Comparison of ENCODE assay signal across 2 cellular contexts in the genomic region with DNA sequence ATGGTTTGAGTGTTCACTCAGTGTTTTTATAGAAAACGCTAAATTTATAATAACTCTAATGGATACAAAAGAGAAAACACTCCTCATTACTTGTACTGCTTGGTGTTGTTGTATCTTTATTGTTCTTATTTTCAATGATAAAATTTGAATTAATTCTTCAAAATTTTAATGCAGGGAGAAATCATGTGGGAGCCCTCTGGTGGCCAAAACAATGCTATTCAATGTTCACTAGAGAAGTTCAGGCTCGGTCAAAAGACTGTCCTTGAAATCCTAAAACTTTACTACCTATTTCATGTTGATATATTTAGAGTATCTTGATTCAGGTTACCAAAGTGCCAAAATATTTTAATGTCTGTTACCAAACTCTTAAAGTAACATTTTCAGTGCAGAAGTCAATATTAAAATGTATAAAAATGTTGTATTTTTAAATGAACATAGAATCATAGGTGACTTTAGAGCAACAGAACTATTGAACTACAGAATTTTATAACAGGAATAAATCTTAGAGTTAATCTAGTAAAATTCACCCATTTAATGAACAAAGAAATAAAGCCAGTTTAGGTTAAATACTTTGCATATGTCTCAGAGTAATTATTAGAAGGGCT.
TF ChIP-seq lines count a peak whose summit lies in the region.

No MANE protein-coding gene starts in this region.

TF ChIP-seq in GM23338, 12 proteins besides CTCF, POLR2A, EP300 and RAD21 (continued from another document):
- TF ChIP-seq ZNF462 (CRISPR knock-in tag; IDR thresholded peaks at IDR 0.05) = no peak
- TF ChIP-seq, protein P1, sequence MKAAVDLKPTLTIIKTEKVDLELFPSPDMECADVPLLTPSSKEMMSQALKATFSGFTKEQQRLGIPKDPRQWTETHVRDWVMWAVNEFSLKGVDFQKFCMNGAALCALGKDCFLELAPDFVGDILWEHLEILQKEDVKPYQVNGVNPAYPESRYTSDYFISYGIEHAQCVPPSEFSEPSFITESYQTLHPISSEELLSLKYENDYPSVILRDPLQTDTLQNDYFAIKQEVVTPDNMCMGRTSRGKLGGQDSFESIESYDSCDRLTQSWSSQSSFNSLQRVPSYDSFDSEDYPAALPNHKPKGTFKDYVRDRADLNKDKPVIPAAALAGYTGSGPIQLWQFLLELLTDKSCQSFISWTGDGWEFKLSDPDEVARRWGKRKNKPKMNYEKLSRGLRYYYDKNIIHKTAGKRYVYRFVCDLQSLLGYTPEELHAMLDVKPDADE (IDR thresholded peaks at IDR 0.05) = no peak
- TF ChIP-seq REST (IDR thresholded peaks at IDR 0.05; ENCODE audit: unreplicated experiment) = no peak
- TF ChIP-seq JUNB (IDR thresholded peaks at IDR 0.05; ENCODE audit: unreplicated experiment) = no peak

TF ChIP-seq in WTC11, 78 proteins besides CTCF, POLR2A, EP300 and RAD21 (continued from another document):
- TF ChIP-seq ZNF281 (CRISPR knock-in tag; IDR thresholded peaks at IDR 0.05) = no peak
- TF ChIP-seq RORB (CRISPR knock-in tag; IDR thresholded peaks at IDR 0.05) = no peak
- no peak for TF ChIP-seq ZNF396 (CRISPR knock-in tag; IDR thresholded peaks at IDR 0.05; ENCODE audit: borderline replicate concordance)
- TF ChIP-seq, protein P2, sequence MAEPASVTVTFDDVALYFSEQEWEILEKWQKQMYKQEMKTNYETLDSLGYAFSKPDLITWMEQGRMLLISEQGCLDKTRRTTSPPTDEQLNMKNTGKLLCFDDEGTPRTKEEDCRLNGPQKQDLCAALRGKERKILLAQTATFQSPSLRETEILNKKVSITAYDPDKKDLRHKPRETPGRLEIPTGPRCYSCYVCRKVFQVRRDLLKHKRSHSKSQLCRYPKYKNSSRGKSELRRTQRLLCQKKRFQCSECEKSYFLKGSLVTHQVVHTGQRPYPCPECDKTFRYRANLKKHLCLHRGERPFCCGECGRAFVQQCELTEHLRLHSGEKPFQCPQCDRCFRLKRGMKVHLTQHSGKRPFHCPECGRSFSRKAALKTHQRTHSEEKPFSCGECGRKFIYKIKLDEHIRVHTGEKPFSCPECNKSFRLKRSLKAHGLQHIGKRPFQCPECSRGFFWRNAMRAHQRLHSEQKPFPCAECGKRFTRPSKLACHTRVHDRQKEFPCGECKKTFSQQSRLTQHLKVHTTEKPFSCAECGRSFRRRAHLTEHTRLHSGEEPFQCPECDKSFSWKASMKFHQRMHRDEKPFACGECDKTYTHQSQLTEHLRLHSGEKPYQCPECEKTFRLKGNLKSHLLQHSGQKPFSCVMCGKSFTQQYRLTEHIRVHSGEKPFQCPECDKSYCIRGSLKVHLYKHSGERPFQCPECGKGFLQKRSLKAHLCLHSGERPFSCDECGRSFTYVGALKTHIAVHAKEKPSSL (CRISPR knock-in tag; conservative IDR thresholded peaks at IDR 0.05) = no peak
- no peak for TF ChIP-seq ESRRA (CRISPR knock-in tag; IDR thresholded peaks at IDR 0.05; ENCODE audit: borderline replicate concordance)
- no peak for TF ChIP-seq PRRX2 (CRISPR knock-in tag; IDR thresholded peaks at IDR 0.05)
- TF ChIP-seq E2F5 (CRISPR knock-in tag; IDR thresholded peaks at IDR 0.05) = no peak
- TF ChIP-seq GRHL2 (CRISPR knock-in tag; IDR thresholded peaks at IDR 0.05; ENCODE audit: insufficient replicate concordance, severe bottlenecking) = no peak
- TF ChIP-seq, protein P3, sequence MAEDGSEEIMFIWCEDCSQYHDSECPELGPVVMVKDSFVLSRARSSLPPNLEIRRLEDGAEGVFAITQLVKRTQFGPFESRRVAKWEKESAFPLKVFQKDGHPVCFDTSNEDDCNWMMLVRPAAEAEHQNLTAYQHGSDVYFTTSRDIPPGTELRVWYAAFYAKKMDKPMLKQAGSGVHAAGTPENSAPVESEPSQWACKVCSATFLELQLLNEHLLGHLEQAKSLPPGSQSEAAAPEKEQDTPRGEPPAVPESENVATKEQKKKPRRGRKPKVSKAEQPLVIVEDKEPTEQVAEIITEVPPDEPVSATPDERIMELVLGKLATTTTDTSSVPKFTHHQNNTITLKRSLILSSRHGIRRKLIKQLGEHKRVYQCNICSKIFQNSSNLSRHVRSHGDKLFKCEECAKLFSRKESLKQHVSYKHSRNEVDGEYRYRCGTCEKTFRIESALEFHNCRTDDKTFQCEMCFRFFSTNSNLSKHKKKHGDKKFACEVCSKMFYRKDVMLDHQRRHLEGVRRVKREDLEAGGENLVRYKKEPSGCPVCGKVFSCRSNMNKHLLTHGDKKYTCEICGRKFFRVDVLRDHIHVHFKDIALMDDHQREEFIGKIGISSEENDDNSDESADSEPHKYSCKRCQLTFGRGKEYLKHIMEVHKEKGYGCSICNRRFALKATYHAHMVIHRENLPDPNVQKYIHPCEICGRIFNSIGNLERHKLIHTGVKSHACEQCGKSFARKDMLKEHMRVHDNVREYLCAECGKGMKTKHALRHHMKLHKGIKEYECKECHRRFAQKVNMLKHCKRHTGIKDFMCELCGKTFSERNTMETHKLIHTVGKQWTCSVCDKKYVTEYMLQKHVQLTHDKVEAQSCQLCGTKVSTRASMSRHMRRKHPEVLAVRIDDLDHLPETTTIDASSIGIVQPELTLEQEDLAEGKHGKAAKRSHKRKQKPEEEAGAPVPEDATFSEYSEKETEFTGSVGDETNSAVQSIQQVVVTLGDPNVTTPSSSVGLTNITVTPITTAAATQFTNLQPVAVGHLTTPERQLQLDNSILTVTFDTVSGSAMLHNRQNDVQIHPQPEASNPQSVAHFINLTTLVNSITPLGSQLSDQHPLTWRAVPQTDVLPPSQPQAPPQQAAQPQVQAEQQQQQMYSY (CRISPR knock-in tag; IDR thresholded peaks at IDR 0.05) = no peak
- TF ChIP-seq, protein P4, sequence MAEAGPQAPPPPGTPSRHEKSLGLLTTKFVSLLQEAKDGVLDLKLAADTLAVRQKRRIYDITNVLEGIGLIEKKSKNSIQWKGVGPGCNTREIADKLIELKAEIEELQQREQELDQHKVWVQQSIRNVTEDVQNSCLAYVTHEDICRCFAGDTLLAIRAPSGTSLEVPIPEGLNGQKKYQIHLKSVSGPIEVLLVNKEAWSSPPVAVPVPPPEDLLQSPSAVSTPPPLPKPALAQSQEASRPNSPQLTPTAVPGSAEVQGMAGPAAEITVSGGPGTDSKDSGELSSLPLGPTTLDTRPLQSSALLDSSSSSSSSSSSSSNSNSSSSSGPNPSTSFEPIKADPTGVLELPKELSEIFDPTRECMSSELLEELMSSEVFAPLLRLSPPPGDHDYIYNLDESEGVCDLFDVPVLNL (CRISPR knock-in tag; IDR thresholded peaks at IDR 0.05; ENCODE audit: borderline replicate concordance, low read depth) = no peak
- TF ChIP-seq SMAD4 (CRISPR knock-in tag; IDR thresholded peaks at IDR 0.05) = no peak
- no peak for TF ChIP-seq ZNF138 (CRISPR knock-in tag; conservative IDR thresholded peaks at IDR 0.05)
- TF ChIP-seq FOXK1 (CRISPR knock-in tag; IDR thresholded peaks at IDR 0.05) = no peak
